Comparison of ENCODE assay signal across 13 cellular contexts in genomic region chr7:41027428-41028115, GRCh38.
A peak's percentile ranks its signal among the peaks of the same experiment; 100 is the strongest.
DNase-seq lines count a peak whose midpoint lies in the region; ATAC-seq and TF ChIP-seq lines count a peak whose summit lies in the region.
"Had no signal": no experiment of that assay in that cellular context is flagged by ENCODE, and none has a peak within 500 bp of the region (broad histone marks: within the 10 kb centered on the region; RNA-seq: fewer than 3 reads in every experiment).

No MANE protein-coding gene starts in this region.

- in situ Hi-C loops in ACHN (cut with HindIII; ENCODE audit: low pct_ligation_motif_present, low pct_unique_long_range_greater_than_20kb, low sequenced_read_pairs), result no loop called here
- in situ Hi-C loops in GM13976 (cut with MboI; ENCODE audit: low sequenced_read_pairs, unreplicated experiment), result no loop called here

- TF ChIP-seq CTCF in kidney epithelial cell (IDR thresholded peaks at IDR 0.05; ENCODE audit: insufficient read depth, low read length, poor library complexity, severe bottlenecking), result no peak
- TF ChIP-seq CTCF in GM20000 (IDR thresholded peaks at IDR 0.05; ENCODE audit: extremely low read depth, missing control alignments), result no peak
- TF ChIP-seq CTCF in GM13976 (IDR thresholded peaks at IDR 0.05; ENCODE audit: borderline replicate concordance, control extremely low read depth, extremely low read depth, insufficient read depth, missing control alignments), result no peak
- no peak for TF ChIP-seq CTCF in GM10266 (IDR thresholded peaks at IDR 0.05; ENCODE audit: control insufficient read depth, insufficient read depth, low read depth, missing control alignments)
- no peak for TF ChIP-seq CTCF in body of pancreas (IDR thresholded peaks at IDR 0.05)

- no peak for TF ChIP-seq POLR2A in body of pancreas (IDR thresholded peaks at IDR 0.05)

- H3K4me1 ChIP-seq in body of pancreas, result no peaks in the 10 kb centered on the region
- H3K4me1 ChIP-seq: BE2C had no signal

- H3K27me3 ChIP-seq in kidney epithelial cell (ENCODE audit: control insufficient read depth, insufficient read depth, low read length) (no peaks in the 10 kb centered on the region), body of pancreas (no peaks in the 10 kb centered on the region)
- H3K27me3 ChIP-seq: BE2C, neutrophil had no signal

- H3K36me3 ChIP-seq in kidney epithelial cell (ENCODE audit: control insufficient read depth, insufficient read depth, low read length) (no peaks in the 10 kb centered on the region), body of pancreas (replicated peaks in 1 of 2; ENCODE audit: insufficient read depth in 1 of 2, low read depth in 2 of 2) (no peaks in the 10 kb centered on the region)
- H3K36me3 ChIP-seq: BE2C, neutrophil had no signal

- H3K9me3 ChIP-seq in body of pancreas, result no peaks in the 10 kb centered on the region
- H3K9me3 ChIP-seq: BE2C, neutrophil had no signal

- intact Hi-C loops in body of pancreas (cut with DNase I), result no loop called here

- H3K4me3 ChIP-seq in kidney epithelial cell (ENCODE audit: low read depth, low read length), result no peak overlapping the region
- no peak overlapping the region for H3K4me3 ChIP-seq in body of pancreas

- no peak for ATAC-seq in body of pancreas

- 68 to 70% methylated on average over 7 of the region's 7 CpGs for WGBS in body of pancreas, 2 donors

- H3K27ac ChIP-seq in body of pancreas, result no peak overlapping the region
- H3K27ac ChIP-seq: neutrophil had no signal

- DNase-seq in ACHN (peak; percentile 97), HS-27A (ENCODE audit: low read depth) (peak; percentile 86), astrocyte of the hippocampus (ENCODE audit: low read depth, low spot score) (peak; percentile 95), kidney epithelial cell (ENCODE audit: low read depth) (peak; percentile 97), GM20000 (ENCODE audit: low spot score) (no peak), GM13976 (ENCODE audit: low spot score) (no peak), GM10266 (ENCODE audit: extremely low spot score) (no peak), body of pancreas (no peak)
- DNase-seq: BE2C, erythroblast, H7, NCI-H2171 had no signal

Comparison
In these comparisons a context has a peak if more than half of its experiments do, and no peak if none do; other contexts are left out.
1. DNase-seq: peak in ACHN (single experiment), HS-27A (single experiment), astrocyte of the hippocampus (single experiment) and kidney epithelial cell (single experiment); none in GM20000 (single experiment), GM13976 (single experiment), GM10266 (single experiment) and body of pancreas (0 of 4).